Comparison of ENCODE assay signal across 10 cellular contexts in the genomic region with DNA sequence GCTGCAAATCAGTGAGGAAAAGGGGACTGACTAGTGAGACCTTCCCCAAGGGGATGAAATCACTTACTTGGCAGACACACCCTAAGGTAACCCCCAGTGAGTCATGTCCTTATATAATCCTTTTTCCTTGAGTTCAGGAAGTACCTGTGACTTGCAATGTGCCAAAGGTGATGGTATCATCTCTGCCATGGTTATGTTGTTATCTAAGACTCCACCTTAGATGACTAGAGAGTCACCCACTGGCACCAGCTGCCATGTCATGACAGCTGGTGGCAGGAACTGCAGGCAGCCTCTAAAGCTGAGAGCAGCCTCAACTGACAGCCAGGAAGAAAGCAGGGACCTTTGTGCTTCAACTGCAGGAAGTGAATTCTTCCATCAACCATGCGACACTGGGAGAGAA. TPM values are rescaled to one million over a fixed set of nuclear protein-coding genes. Genes with fewer than 3 reads are reported as not detected.
DNase-seq lines count a peak whose midpoint lies in the region; ATAC-seq, FAIRE-seq and TF ChIP-seq lines count a peak whose summit lies in the region.
"Had no signal": no experiment of that assay in that cellular context is flagged by ENCODE, and none has a peak within 500 bp of the region (broad histone marks: within the 10 kb centered on the region; RNA-seq: fewer than 3 reads in every experiment).

No MANE protein-coding gene starts in this region.

- no peaks in the 10 kb centered on the region for H3K36me3 ChIP-seq in tibial artery

- peak overlapping the region; percentile 61 for H3K4me3 Mint-ChIP-seq in glutamatergic neuron (ENCODE audit: unreplicated experiment)
- H3K4me3 Mint-ChIP-seq: dendritic cell treated with granulocyte-macrophage colony-stimulating factor and Interleukin-4, amounts not matched to agents 40 ng/mL and 50 ng/mL, for 4 days had no signal

- peaks cover 9% of the 10 kb centered on the region for H3K27me3 Mint-ChIP-seq in glutamatergic neuron (ENCODE audit: unreplicated experiment)

- FAIRE-seq in A549 (lab: Jason Lieb, UNC), result no peak

- H3K4me1 Mint-ChIP-seq in glutamatergic neuron (ENCODE audit: low read depth, unreplicated experiment), result peaks cover 21% of the 10 kb centered on the region

- H3K4me3 ChIP-seq in A549, result no peak overlapping the region
- H3K4me3 ChIP-seq in tibial artery, result no peak overlapping the region

- no peaks in the 10 kb centered on the region for H3K36me3 Mint-ChIP-seq in glutamatergic neuron (ENCODE audit: unreplicated experiment)

- peak overlapping the region; percentile 97 for H3K27ac Mint-ChIP-seq in glutamatergic neuron (ENCODE audit: unreplicated experiment)
- H3K27ac Mint-ChIP-seq: dendritic cell treated with granulocyte-macrophage colony-stimulating factor and Interleukin-4, amounts not matched to agents 40 ng/mL and 50 ng/mL, for 4 days had no signal

- peak in 1 of 2 experiments; percentile 62 for DNase-seq in A549 (ENCODE audit: low read depth in 1 of 2, low spot score in 1 of 2)
- peak; percentile 63 to 69 for DNase-seq in activated CD4-positive, alpha-beta T cell treated with anti-CD3 and anti-CD28 coated beads for 4 hours
- DNase-seq in glutamatergic neuron, result peak; percentile 40
- no peak for DNase-seq in tibial artery
- no peak for DNase-seq in NCI-H2029 (lab: John Stamatoyannopoulos, UW)
- no peak for DNase-seq in left ventricle myocardium superior
- no peak for DNase-seq in GM13977 (ENCODE audit: low spot score)

- intact Hi-C loops in tibial artery (cut with DNase I; ENCODE audit: low total_unique reads), result no loop called here
- intact Hi-C loops in left ventricle myocardium superior (cut with micrococcal nuclease), result no loop called here

- H3K4me1 ChIP-seq in A549 (peaks cover 12% of the 10 kb centered on the region), tibial artery (no peaks in the 10 kb centered on the region)

- H3K27ac ChIP-seq in A549, result peak overlapping the region; percentile 51; a peak in 2 of 6 replicates
- no peak overlapping the region for H3K27ac ChIP-seq in tibial artery

- H3K27me3 ChIP-seq in tibial artery, result no peaks in the 10 kb centered on the region

- H3K9me3 ChIP-seq in A549, result no peaks in the 10 kb centered on the region
- no peaks in the 10 kb centered on the region for H3K9me3 ChIP-seq in tibial artery

- H3K9me3 Mint-ChIP-seq in glutamatergic neuron (ENCODE audit: unreplicated experiment), result peaks cover 5% of the 10 kb centered on the region
- H3K9me3 Mint-ChIP-seq: dendritic cell treated with granulocyte-macrophage colony-stimulating factor and Interleukin-4, amounts not matched to agents 40 ng/mL and 50 ng/mL, for 4 days had no signal

- TF ChIP-seq EP300 in A549 (IDR thresholded peaks at IDR 0.05), result no peak

- POLR2A ChIA-PET in A549 (lab: Yijun Ruan, JAX), result no interaction called here

- TF ChIP-seq RAD21 in A549 (conservative IDR thresholded peaks at IDR 0.05 in 1 of 2, IDR thresholded peaks at IDR 0.05 in 1 of 2), result no peak

- ATAC-seq in A549, result no peak; a peak in 1 of 6 replicates
- ATAC-seq in HG03060 (IDR thresholded peaks at IDR 0.05; ENCODE audit: low read depth, unreplicated experiment), result peak; percentile 51
- ATAC-seq in left ventricle myocardium superior, result no peak
- ATAC-seq: left lobe of liver had no signal

- no CpG with 5 or more reads among the region's 1 CpG for WGBS in A549 (ENCODE audit: missing lambda C conversion rate)

- no peak for TF ChIP-seq POLR2A in A549 (IDR thresholded peaks at IDR 0.05; ENCODE audit: low read length)

- CTCF ChIA-PET in A549 (lab: Yijun Ruan, JAX), result interaction anchor here (0.8 to 1.2 kb wide), 2 partner anchors 9 to 11 kb away, joined by 3 to 4 read pairs; no protein-coding TSS in a partner anchor

- in situ Hi-C loops in GM13977 (cut with MboI; ENCODE audit: low pct_unique_long_range_greater_than_20kb, low sequenced_read_pairs, unreplicated experiment), result no loop called here

- TF ChIP-seq CTCF in A549 (IDR thresholded peaks at IDR 0.05) (no peak), glutamatergic neuron (IDR thresholded peaks at IDR 0.05; ENCODE audit: partially characterized antibody, unreplicated experiment) (no peak), tibial artery (IDR thresholded peaks at IDR 0.05) (no peak), GM13977 (IDR thresholded peaks at IDR 0.05; ENCODE audit: extremely low read depth, insufficient read depth, missing control alignments) (no peak)

- peak overlapping the region; percentile 20; the same call in 1 of the 3 replicates for H3K4me2 ChIP-seq in A549

TF ChIP-seq in A549, 52 proteins besides CTCF, POLR2A, EP300 and RAD21:
- no peak for TF ChIP-seq FOSL2 (IDR thresholded peaks at IDR 0.05)
- TF ChIP-seq FOSL2 (CRISPR knock-in tag; IDR thresholded peaks at IDR 0.05), result peak; percentile 27; the same call in 1 of the 2 replicates
- TF ChIP-seq RARB (CRISPR knock-in tag; IDR thresholded peaks at IDR 0.05), result no peak
- TF ChIP-seq JUNB (IDR thresholded peaks at IDR 0.05), result no peak
- no peak for TF ChIP-seq HDAC2 (IDR thresholded peaks at IDR 0.05)
- no peak for TF ChIP-seq KDM1A (IDR thresholded peaks at IDR 0.05; ENCODE audit: low read depth)
- TF ChIP-seq HES2 (IDR thresholded peaks at IDR 0.05), result no peak

RNA-seq across cellular contexts. Expression of gene PBX4, which starts 12.5 kb away (rescaled TPM):
- 0.41 and 0.70 TPM in 2 replicates for polyA plus RNA-seq in A549 (2011; rRNA removed)
- 2.2 and 2.6 TPM in 2 replicates for polyA plus RNA-seq in A549 (2012; cell fraction: cytosol; rRNA removed)
- 11.0 and 12.3 TPM in 2 replicates for polyA plus RNA-seq in A549 (2012; cell fraction: nucleus; rRNA removed)
- 0.90 to 1.6 TPM (median 1.4 TPM) in 3 replicates for polyA plus RNA-seq in A549 (2017; fragmentation: RNase III; extraction: RNeasy Plus Mini Kit Qiagen cat#74134 plus additional on column Dnase treatment)
- 0.92 and 1.2 TPM in 2 replicates for polyA minus RNA-seq in A549 (2011; rRNA and poly(A)+ RNA removed)
- total RNA-seq in glutamatergic neuron (ENCODE audit: unreplicated experiment), result 56.1 TPM
- total RNA-seq in left ventricle myocardium superior, result 0.42 TPM

RNA-seq across cellular contexts. Expression of gene LPAR2, which starts 22.0 kb away (rescaled TPM):
- polyA plus RNA-seq in A549 (2011; rRNA removed) (1.5 and 2.2 TPM in 2 replicates), A549 (2017; fragmentation: RNase III; extraction: RNeasy Plus Mini Kit Qiagen cat#74134 plus additional on column Dnase treatment) (3.8 to 5.2 TPM (median 4.4 TPM) in 3 replicates)
- polyA plus RNA-seq in A549 (2012; cell fraction: cytosol; rRNA removed), result 1.6 and 2.3 TPM in 2 replicates
- polyA plus RNA-seq in A549 (2012; cell fraction: nucleus; rRNA removed), result 15.8 and 16.3 TPM in 2 replicates
- polyA minus RNA-seq in A549 (2011; rRNA and poly(A)+ RNA removed), result 0.91 and 1.3 TPM in 2 replicates
- total RNA-seq in glutamatergic neuron (ENCODE audit: unreplicated experiment) (364 TPM), left ventricle myocardium superior (1.6 TPM)

RNA-seq across cellular contexts. Expression of gene GMIP, which starts 37.4 kb away (rescaled TPM):
- polyA plus RNA-seq in A549 (2011; rRNA removed) (1.4 and 1.5 TPM in 2 replicates), A549 (2017; fragmentation: RNase III; extraction: RNeasy Plus Mini Kit Qiagen cat#74134 plus additional on column Dnase treatment) (4.1 to 5.1 TPM (median 4.3 TPM) in 3 replicates)
- polyA plus RNA-seq in A549 (2012; cell fraction: cytosol; rRNA removed), result 2.1 and 2.7 TPM in 2 replicates
- 8.5 and 9.7 TPM in 2 replicates for polyA plus RNA-seq in A549 (2012; cell fraction: nucleus; rRNA removed)
- polyA minus RNA-seq in A549 (2011; rRNA and poly(A)+ RNA removed), result 1.7 and 2.2 TPM in 2 replicates
- total RNA-seq in glutamatergic neuron (ENCODE audit: unreplicated experiment) (204 TPM), left ventricle myocardium superior (4.2 TPM)

RNA-seq across cellular contexts. Expression of gene ATP13A1, which starts 57.5 kb away (rescaled TPM):
- 10.8 and 13.7 TPM in 2 replicates for polyA plus RNA-seq in A549 (2011; rRNA removed)
- polyA plus RNA-seq in A549 (2012; cell fraction: cytosol; rRNA removed), result 37.0 and 39.5 TPM in 2 replicates
- 209 and 289 TPM in 2 replicates for polyA plus RNA-seq in A549 (2012; cell fraction: nucleus; rRNA removed)
- polyA plus RNA-seq in A549 (2017; fragmentation: RNase III; extraction: RNeasy Plus Mini Kit Qiagen cat#74134 plus additional on column Dnase treatment), result 24.6 to 30.1 TPM (median 29.9 TPM) in 3 replicates
- polyA minus RNA-seq in A549 (2011; rRNA and poly(A)+ RNA removed), result 33.3 and 38.6 TPM in 2 replicates
- total RNA-seq in glutamatergic neuron (ENCODE audit: unreplicated experiment), result 92.7 TPM
- total RNA-seq in left ventricle myocardium superior, result 21.6 TPM

Comparison
In these comparisons a context has a peak if more than half of its experiments do, and no peak if none do; other contexts are left out.
1. DNase-seq: peak in activated CD4-positive, alpha-beta T cell treated with anti-CD3 and anti-CD28 coated beads for 4 hours (2 of 2) and glutamatergic neuron (single experiment); none in tibial artery (0 of 2), NCI-H2029 (single experiment), left ventricle myocardium superior (single experiment) and GM13977 (single experiment).
2. H3K27ac ChIP-seq: peak in A549 (2 of 2); none in tibial artery (0 of 2).
3. RNA of gene PBX4, which starts 12.5 kb away (total RNA-seq): 56.1 TPM in glutamatergic neuron (single experiment); 0.42 TPM in left ventricle myocardium superior (single experiment); every median in the first group is over 10 times any median in the second.
4. RNA of gene LPAR2, which starts 22.0 kb away (total RNA-seq): 364 TPM in glutamatergic neuron (single experiment); 1.6 TPM in left ventricle myocardium superior (single experiment); every median in the first group is over 100 times any median in the second.
5. RNA of gene GMIP, which starts 37.4 kb away (total RNA-seq): 204 TPM in glutamatergic neuron (single experiment); 4.2 TPM in left ventricle myocardium superior (single experiment); every median in the first group is over 10 times any median in the second.